ENCODE assay signal across 1 cellular context in the genomic region with DNA sequence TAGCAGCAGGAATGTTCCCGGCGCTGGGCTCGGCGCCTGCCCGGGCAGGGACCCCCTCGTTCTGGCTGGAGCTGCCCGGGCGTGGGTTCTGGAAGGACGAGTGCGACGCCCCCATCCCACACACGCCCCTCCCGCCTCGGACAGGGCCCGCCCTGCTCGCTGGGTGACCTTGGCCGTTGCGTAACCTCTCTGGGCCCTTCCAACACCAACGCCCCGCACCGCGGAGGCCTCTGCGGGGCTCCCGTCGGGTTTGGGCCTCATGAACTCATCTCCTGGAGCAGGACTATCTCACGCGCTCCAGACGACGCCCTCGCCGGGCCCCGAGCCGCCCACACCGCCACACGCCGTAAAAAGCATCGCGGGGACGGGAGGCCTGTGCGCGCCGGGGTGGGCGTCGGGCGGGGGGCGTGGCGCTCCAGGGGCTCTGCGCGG.
TF ChIP-seq lines count a peak whose summit lies in the region.

No MANE protein-coding gene starts in this region.

TF ChIP-seq in GM23338, 12 proteins besides CTCF, POLR2A, EP300 and RAD21:
- TF ChIP-seq, protein P1, sequence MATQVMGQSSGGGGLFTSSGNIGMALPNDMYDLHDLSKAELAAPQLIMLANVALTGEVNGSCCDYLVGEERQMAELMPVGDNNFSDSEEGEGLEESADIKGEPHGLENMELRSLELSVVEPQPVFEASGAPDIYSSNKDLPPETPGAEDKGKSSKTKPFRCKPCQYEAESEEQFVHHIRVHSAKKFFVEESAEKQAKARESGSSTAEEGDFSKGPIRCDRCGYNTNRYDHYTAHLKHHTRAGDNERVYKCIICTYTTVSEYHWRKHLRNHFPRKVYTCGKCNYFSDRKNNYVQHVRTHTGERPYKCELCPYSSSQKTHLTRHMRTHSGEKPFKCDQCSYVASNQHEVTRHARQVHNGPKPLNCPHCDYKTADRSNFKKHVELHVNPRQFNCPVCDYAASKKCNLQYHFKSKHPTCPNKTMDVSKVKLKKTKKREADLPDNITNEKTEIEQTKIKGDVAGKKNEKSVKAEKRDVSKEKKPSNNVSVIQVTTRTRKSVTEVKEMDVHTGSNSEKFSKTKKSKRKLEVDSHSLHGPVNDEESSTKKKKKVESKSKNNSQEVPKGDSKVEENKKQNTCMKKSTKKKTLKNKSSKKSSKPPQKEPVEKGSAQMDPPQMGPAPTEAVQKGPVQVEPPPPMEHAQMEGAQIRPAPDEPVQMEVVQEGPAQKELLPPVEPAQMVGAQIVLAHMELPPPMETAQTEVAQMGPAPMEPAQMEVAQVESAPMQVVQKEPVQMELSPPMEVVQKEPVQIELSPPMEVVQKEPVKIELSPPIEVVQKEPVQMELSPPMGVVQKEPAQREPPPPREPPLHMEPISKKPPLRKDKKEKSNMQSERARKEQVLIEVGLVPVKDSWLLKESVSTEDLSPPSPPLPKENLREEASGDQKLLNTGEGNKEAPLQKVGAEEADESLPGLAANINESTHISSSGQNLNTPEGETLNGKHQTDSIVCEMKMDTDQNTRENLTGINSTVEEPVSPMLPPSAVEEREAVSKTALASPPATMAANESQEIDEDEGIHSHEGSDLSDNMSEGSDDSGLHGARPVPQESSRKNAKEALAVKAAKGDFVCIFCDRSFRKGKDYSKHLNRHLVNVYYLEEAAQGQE (IDR thresholded peaks at IDR 0.05; ENCODE audit: unreplicated experiment), result no peak
- TF ChIP-seq POLR2AphosphoS5 (IDR thresholded peaks at IDR 0.05; ENCODE audit: low read depth) (no peak), ZNF331 (CRISPR knock-in tag; IDR thresholded peaks at IDR 0.05; ENCODE audit: low read depth) (no peak), EZH2 (IDR thresholded peaks at IDR 0.05; ENCODE audit: low read depth, unreplicated experiment) (no peak), EZH2phosphoT487 (IDR thresholded peaks at IDR 0.05; ENCODE audit: unreplicated experiment) (no peak)
- TF ChIP-seq, protein P2, sequence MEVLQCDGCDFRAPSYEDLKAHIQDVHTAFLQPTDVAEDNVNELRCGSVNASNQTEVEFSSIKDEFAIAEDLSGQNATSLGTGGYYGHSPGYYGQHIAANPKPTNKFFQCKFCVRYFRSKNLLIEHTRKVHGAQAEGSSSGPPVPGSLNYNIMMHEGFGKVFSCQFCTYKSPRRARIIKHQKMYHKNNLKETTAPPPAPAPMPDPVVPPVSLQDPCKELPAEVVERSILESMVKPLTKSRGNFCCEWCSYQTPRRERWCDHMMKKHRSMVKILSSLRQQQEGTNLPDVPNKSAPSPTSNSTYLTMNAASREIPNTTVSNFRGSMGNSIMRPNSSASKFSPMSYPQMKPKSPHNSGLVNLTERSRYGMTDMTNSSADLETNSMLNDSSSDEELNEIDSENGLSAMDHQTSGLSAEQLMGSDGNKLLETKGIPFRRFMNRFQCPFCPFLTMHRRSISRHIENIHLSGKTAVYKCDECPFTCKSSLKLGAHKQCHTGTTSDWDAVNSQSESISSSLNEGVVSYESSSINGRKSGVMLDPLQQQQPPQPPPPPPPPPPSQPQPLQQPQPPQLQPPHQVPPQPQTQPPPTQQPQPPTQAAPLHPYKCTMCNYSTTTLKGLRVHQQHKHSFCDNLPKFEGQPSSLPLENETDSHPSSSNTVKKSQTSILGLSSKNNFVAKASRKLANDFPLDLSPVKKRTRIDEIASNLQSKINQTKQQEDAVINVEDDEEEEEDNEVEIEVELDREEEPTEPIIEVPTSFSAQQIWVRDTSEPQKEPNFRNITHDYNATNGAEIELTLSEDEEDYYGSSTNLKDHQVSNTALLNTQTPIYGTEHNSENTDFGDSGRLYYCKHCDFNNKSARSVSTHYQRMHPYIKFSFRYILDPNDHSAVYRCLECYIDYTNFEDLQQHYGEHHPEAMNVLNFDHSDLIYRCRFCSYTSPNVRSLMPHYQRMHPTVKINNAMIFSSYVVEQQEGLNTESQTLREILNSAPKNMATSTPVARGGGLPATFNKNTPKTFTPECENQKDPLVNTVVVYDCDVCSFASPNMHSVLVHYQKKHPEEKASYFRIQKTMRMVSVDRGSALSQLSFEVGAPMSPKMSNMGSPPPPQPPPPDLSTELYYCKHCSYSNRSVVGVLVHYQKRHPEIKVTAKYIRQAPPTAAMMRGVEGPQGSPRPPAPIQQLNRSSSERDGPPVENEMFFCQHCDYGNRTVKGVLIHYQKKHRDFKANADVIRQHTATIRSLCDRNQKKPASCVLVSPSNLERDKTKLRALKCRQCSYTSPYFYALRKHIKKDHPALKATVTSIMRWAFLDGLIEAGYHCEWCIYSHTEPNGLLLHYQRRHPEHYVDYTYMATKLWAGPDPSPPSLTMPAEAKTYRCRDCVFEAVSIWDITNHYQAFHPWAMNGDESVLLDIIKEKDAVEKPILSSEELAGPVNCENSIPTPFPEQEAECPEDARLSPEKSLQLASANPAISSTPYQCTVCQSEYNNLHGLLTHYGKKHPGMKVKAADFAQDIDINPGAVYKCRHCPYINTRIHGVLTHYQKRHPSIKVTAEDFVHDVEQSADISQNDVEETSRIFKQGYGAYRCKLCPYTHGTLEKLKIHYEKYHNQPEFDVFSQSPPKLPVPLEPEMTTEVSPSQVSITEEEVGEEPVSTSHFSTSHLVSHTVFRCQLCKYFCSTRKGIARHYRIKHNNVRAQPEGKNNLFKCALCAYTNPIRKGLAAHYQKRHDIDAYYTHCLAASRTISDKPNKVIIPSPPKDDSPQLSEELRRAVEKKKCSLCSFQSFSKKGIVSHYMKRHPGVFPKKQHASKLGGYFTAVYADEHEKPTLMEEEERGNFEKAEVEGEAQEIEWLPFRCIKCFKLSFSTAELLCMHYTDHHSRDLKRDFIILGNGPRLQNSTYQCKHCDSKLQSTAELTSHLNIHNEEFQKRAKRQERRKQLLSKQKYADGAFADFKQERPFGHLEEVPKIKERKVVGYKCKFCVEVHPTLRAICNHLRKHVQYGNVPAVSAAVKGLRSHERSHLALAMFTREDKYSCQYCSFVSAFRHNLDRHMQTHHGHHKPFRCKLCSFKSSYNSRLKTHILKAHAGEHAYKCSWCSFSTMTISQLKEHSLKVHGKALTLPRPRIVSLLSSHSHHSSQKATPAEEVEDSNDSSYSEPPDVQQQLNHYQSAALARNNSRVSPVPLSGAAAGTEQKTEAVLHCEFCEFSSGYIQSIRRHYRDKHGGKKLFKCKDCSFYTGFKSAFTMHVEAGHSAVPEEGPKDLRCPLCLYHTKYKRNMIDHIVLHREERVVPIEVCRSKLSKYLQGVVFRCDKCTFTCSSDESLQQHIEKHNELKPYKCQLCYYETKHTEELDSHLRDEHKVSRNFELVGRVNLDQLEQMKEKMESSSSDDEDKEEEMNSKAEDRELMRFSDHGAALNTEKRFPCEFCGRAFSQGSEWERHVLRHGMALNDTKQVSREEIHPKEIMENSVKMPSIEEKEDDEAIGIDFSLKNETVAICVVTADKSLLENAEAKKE (CRISPR knock-in tag; IDR thresholded peaks at IDR 0.05), result no peak
